ENCODE assay signal across 10 cellular contexts in the genomic region with DNA sequence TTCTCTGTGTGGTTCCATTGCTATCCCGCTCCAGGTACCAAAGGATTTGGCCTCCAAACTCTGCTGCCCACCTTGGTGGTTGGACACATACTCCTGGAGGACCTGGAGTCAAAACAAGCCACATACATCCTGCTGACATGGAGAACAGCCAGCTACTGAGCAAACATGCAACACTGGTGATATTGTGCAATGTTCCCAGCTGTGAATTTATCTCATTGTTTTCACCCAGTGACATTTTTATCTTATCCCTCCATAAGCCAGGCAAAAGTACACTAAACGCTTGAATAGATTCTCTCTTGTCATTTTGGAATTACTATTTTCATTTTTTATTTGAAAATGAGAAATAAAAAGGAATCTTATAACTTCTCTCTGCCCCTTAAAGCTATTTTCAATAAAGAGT. TPM values are rescaled to one million over a fixed set of nuclear protein-coding genes. Genes with fewer than 3 reads are reported as not detected.
DNase-seq lines count a peak whose midpoint lies in the region; ATAC-seq and TF ChIP-seq lines count a peak whose summit lies in the region.
"Had no signal": no experiment of that assay in that cellular context is flagged by ENCODE, and none has a peak within 500 bp of the region (broad histone marks: within the 10 kb centered on the region; RNA-seq: fewer than 3 reads in every experiment).

No MANE protein-coding gene starts in this region.

- CTCF ChIA-PET in PC-9 (lab: Charles Lee): interaction anchor here (0.6 to 1.1 kb wide), 2 partner anchors 11 to 820 kb away, joined by 3 to 5 read pairs; a partner anchor contains a TSS
- CTCF ChIA-PET in CD4-positive, alpha-beta T cell (lab: Charles Lee): no interaction called here
- CTCF ChIA-PET in CD4-positive, alpha-beta memory T cell (lab: Charles Lee; ENCODE audit: partially characterized antibody): no interaction called here

- no peaks in the 10 kb centered on the region for H3K9me3 Mint-ChIP-seq in CD4-positive, alpha-beta T cell
- H3K9me3 Mint-ChIP-seq in CD4-positive, alpha-beta memory T cell: no peaks in the 10 kb centered on the region

- peaks cover 34% of the 10 kb centered on the region for H3K4me1 Mint-ChIP-seq in CD4-positive, alpha-beta T cell (ENCODE audit: low read depth)
- H3K4me1 Mint-ChIP-seq in CD4-positive, alpha-beta memory T cell: peaks cover 10 to 24% (median 19%) of the 10 kb centered on the region in 4 donors

- no peak overlapping the region for H3K4me3 Mint-ChIP-seq in CD4-positive, alpha-beta T cell
- no peak overlapping the region for H3K4me3 Mint-ChIP-seq in CD4-positive, alpha-beta memory T cell

- no peaks in the 10 kb centered on the region for H3K9me3 ChIP-seq in PC-9 (ENCODE audit: insufficient read depth, low read depth)
- H3K9me3 ChIP-seq in CD4-positive, alpha-beta T cell (ENCODE audit: control insufficient read depth, low read length): no peaks in the 10 kb centered on the region
- no peaks in the 10 kb centered on the region for H3K9me3 ChIP-seq in CD4-positive, alpha-beta memory T cell (ENCODE audit: control insufficient read depth in 1 of 2, low read length in 2 of 2)

- H3K4me3 ChIP-seq in PC-9 (no peak overlapping the region), fibroblast of mammary gland (ENCODE audit: control insufficient read depth, low read depth, low read length) (no peak overlapping the region)
- no peak overlapping the region for H3K4me3 ChIP-seq in CD4-positive, alpha-beta memory T cell (ENCODE audit: low read length in 2 of 2)

- BruUV-seq in PC-9 (replicated peaks; lab: Mats Ljungman, UMichigan): no TSS peak

- peaks cover 37% of the 10 kb centered on the region for H3K4me1 ChIP-seq in PC-9 (replicated peaks; ENCODE audit: insufficient read depth)
- peaks cover 29% of the 10 kb centered on the region for H3K4me1 ChIP-seq in CD4-positive, alpha-beta memory T cell (ENCODE audit: insufficient read depth, low read length)

- DNase-seq in GF-D8 (lab: John Stamatoyannopoulos, UW) (peak; percentile 29), PC-9 (peak in 1 of 2 experiments; percentile 63), fibroblast of mammary gland (ENCODE audit: low read depth) (peak; percentile 96), renal cortical epithelial cell (ENCODE audit: low read depth) (peak; percentile 80), ecto neural progenitor cell (ENCODE audit: low spot score) (no peak)
- no peak for DNase-seq in CD4-positive, alpha-beta T cell
- no peak for DNase-seq in CD4-positive, alpha-beta memory T cell
- DNase-seq: effector CD4-positive, alpha-beta T cell; stimulated activated CD4-positive, alpha-beta T cell treated with anti-CD3 and anti-CD28 coated beads, Interleukin-4, amount 100 ng/mL, for 1 hour had no signal

- TF ChIP-seq CTCF in PC-9 (conservative IDR thresholded peaks at IDR 0.05) (no peak), fibroblast of mammary gland (conservative IDR thresholded peaks at IDR 0.05; ENCODE audit: control insufficient read depth, insufficient read depth, low read depth, low read length) (no peak)
- no peak for TF ChIP-seq CTCF in CD4-positive, alpha-beta T cell (IDR thresholded peaks at IDR 0.05)

- no peaks in the 10 kb centered on the region for H3K27me3 Mint-ChIP-seq in CD4-positive, alpha-beta T cell
- no peaks in the 10 kb centered on the region for H3K27me3 Mint-ChIP-seq in CD4-positive, alpha-beta memory T cell

- H3K27ac Mint-ChIP-seq in CD4-positive, alpha-beta T cell: no peak overlapping the region
- peak overlapping the region in 1 of 7 donors; percentile 12 for H3K27ac Mint-ChIP-seq in CD4-positive, alpha-beta memory T cell

- POLR2A ChIA-PET in PC-9 (lab: Charles Lee; ENCODE audit: unreplicated experiment): interaction anchor here (0.6 to 1.1 kb wide), 2 partner anchors 11 to 55 kb away, joined by 4 to 13 read pairs; a partner anchor contains a TSS
- POLR2A ChIA-PET in CD4-positive, alpha-beta T cell (lab: Charles Lee): no interaction called here
- POLR2A ChIA-PET in CD4-positive, alpha-beta memory T cell (lab: Charles Lee; ENCODE audit: partially characterized antibody): no interaction called here

- no peak for ATAC-seq in CD4-positive, alpha-beta T cell (ENCODE audit: poor library complexity)
- ATAC-seq in HG03378 (IDR thresholded peaks at IDR 0.05; ENCODE audit: unreplicated experiment): no peak

- H3K9me2 ChIP-seq in PC-9 (ENCODE audit: insufficient read depth): no peaks in the 10 kb centered on the region

- H2AFZ ChIP-seq in PC-9: no peak overlapping the region

- H3K79me2 ChIP-seq in PC-9 (ENCODE audit: low read depth): no peaks in the 10 kb centered on the region

- H3K4me2 ChIP-seq in PC-9: peak overlapping the region; percentile 63

- no peaks in the 10 kb centered on the region for H3K36me3 ChIP-seq in PC-9 (ENCODE audit: low read depth)
- no peaks in the 10 kb centered on the region for H3K36me3 ChIP-seq in CD4-positive, alpha-beta memory T cell (ENCODE audit: insufficient read depth, low read length)

- intact Hi-C loops in PC-9 (cut with micrococcal nuclease; ENCODE audit: unreplicated experiment): no loop called here
- intact Hi-C loops in CD4-positive, alpha-beta T cell (cut with DNase I, micrococcal nuclease): no loop called here
- intact Hi-C loops in CD4-positive, alpha-beta memory T cell (cut with micrococcal nuclease): no loop called here

- H4K20me1 ChIP-seq in PC-9 (ENCODE audit: insufficient read depth): no peaks in the 10 kb centered on the region

- H3K36me3 Mint-ChIP-seq in CD4-positive, alpha-beta T cell (ENCODE audit: low read depth): no peaks in the 10 kb centered on the region
- H3K36me3 Mint-ChIP-seq in CD4-positive, alpha-beta memory T cell: no peaks in the 10 kb centered on the region

- H3K27me3 ChIP-seq in PC-9 (ENCODE audit: insufficient read depth, low read depth): no peaks in the 10 kb centered on the region
- H3K27me3 ChIP-seq in CD4-positive, alpha-beta T cell (ENCODE audit: control insufficient read depth, insufficient read depth, low read length): no peaks in the 10 kb centered on the region
- H3K27me3 ChIP-seq in CD4-positive, alpha-beta memory T cell (ENCODE audit: insufficient read depth, low read length): no peaks in the 10 kb centered on the region

- H3K27ac ChIP-seq in PC-9: peak overlapping the region; percentile 92
- no peak overlapping the region for H3K27ac ChIP-seq in CD4-positive, alpha-beta T cell (ENCODE audit: low read depth, low read length)
- H3K27ac ChIP-seq in CD4-positive, alpha-beta memory T cell (ENCODE audit: low read depth, low read length): no peak overlapping the region

- peaks cover 25% of the 10 kb centered on the region; the same call in 1 of the 2 replicates for H3F3A ChIP-seq in PC-9 (ENCODE audit: insufficient read depth, low read depth)

RNA-seq across cellular contexts. Expression of a gene that starts 11.1 kb away (rescaled TPM):
- total RNA-seq in PC-9 (2021) (82.6 and 105 TPM in 2 replicates), renal cortical epithelial cell (79.2 and 157 TPM in 2 replicates)
- total RNA-seq in CD4-positive, alpha-beta T cell: 1 to 10 TPM; 7.5 to 7.9 TPM
- total RNA-seq in CD4-positive, alpha-beta memory T cell: 10 to 100 TPM; 65.7 to 71.4 TPM
- polyA plus RNA-seq in CD4-positive, alpha-beta memory T cell: 10 to 100 TPM in 1 of 2 donors, 1 to 10 TPM in 1; 7.3 to 14.8 TPM

Comparison
In these comparisons a context has a peak if more than half of its experiments do, and no peak if none do; other contexts are left out.
1. DNase-seq: peak in GF-D8 (single experiment), fibroblast of mammary gland (single experiment) and renal cortical epithelial cell (single experiment); none in CD4-positive, alpha-beta T cell (0 of 10), ecto neural progenitor cell (single experiment) and CD4-positive, alpha-beta memory T cell (0 of 5).